Comparison of ENCODE assay signal across 2 cellular contexts in genomic region chr22:36048911-36049677, GRCh38.
A peak's percentile ranks its signal among the peaks of the same experiment; 100 is the strongest.
TF ChIP-seq lines count a peak whose summit lies in the region.

No MANE protein-coding gene starts in this region.

TF ChIP-seq in HEK293T, 16 proteins besides CTCF, POLR2A, EP300 and RAD21:
- TF ChIP-seq HDGF (IDR thresholded peaks at IDR 0.05; ENCODE audit: borderline replicate concordance) (no peak), ZNF384 (IDR thresholded peaks at IDR 0.05) (peak; percentile 64)

TF ChIP-seq in SK-N-SH treated with all-trans-retinoic acid at 6 μM for 48 hours, 23 proteins besides CTCF, POLR2A, EP300 and RAD21:
- TF ChIP-seq POU6F1 (CRISPR knock-in tag; IDR thresholded peaks at IDR 0.05; ENCODE audit: borderline replicate concordance, low read depth): no peak
- TF ChIP-seq ZNF565 (CRISPR knock-in tag; conservative IDR thresholded peaks at IDR 0.05; ENCODE audit: low read depth): no peak
- no peak for TF ChIP-seq PATZ1 (CRISPR knock-in tag; IDR thresholded peaks at IDR 0.05; ENCODE audit: borderline replicate concordance)
- TF ChIP-seq CREB5 (CRISPR knock-in tag; IDR thresholded peaks at IDR 0.05; ENCODE audit: low read depth): no peak
- TF ChIP-seq OSR1 (CRISPR knock-in tag; IDR thresholded peaks at IDR 0.05): no peak
- no peak for TF ChIP-seq ESRRG (CRISPR knock-in tag; IDR thresholded peaks at IDR 0.05)
- no peak for TF ChIP-seq BACH2 (CRISPR knock-in tag; IDR thresholded peaks at IDR 0.05; ENCODE audit: borderline replicate concordance)
- no peak for TF ChIP-seq ZC3H10 (CRISPR knock-in tag; IDR thresholded peaks at IDR 0.05)
- no peak for TF ChIP-seq ZFP3 (CRISPR knock-in tag; IDR thresholded peaks at IDR 0.05)
- TF ChIP-seq CSRNP3 (CRISPR knock-in tag; IDR thresholded peaks at IDR 0.05): no peak
- TF ChIP-seq CSDC2 (CRISPR knock-in tag; IDR thresholded peaks at IDR 0.05): no peak
- no peak for TF ChIP-seq TOX (CRISPR knock-in tag; IDR thresholded peaks at IDR 0.05; ENCODE audit: borderline replicate concordance)
- no peak for TF ChIP-seq RARB (CRISPR knock-in tag; IDR thresholded peaks at IDR 0.05)
- no peak for TF ChIP-seq TSHZ2 (CRISPR knock-in tag; IDR thresholded peaks at IDR 0.05)
- no peak for TF ChIP-seq ZNF8 (CRISPR knock-in tag; IDR thresholded peaks at IDR 0.05)
TF ChIP-seq in SK-N-SH treated with all-trans-retinoic acid at 6 μM for 48 hours: peak in this region for 0.
